ENCODE assay signal across 26 cellular contexts in genomic region chr13:75383064-75383715, GRCh38.
"Had no signal": no experiment of that assay in that cellular context is flagged by ENCODE, and none has a peak within 500 bp of the region (broad histone marks: within the 10 kb centered on the region; RNA-seq: fewer than 3 reads in every experiment).

No MANE protein-coding gene starts in this region.

- H3K9ac ChIP-seq: neural progenitor cell had no signal

- H3K4me2 ChIP-seq: hepatocyte, neural progenitor cell had no signal

- H3K4me1 Mint-ChIP-seq: neural progenitor cell; stimulated activated memory B cell treated with anti-CD40 and anti-IgM and Interleukin-4, amounts not matched to agents 10 μg/mL and 1 μg/mL and 100 μg/mL, for 72 hours had no signal

- H3K9me3 ChIP-seq: esophagus squamous epithelium, ovary, right lobe of liver, spleen had no signal

- H3K9me3 Mint-ChIP-seq: natural killer cell treated with Interleukin-12 subunit alpha and Interleukin-12 subunit beta and Interleukin-15 and Interleukin-18, amount 100 ng/mL, for 72 hours; neural progenitor cell; stimulated activated memory B cell treated with anti-CD40 and anti-IgM and Interleukin-4, amounts not matched to agents 10 μg/mL and 1 μg/mL and 100 μg/mL, for 72 hours; stimulated activated naive CD8-positive, alpha-beta T cell treated with anti-CD3 and anti-CD28 coated beads, Interleukin-15, amount 100 ng/mL, for 72 hours had no signal

- H3K27ac Mint-ChIP-seq: natural killer cell treated with Interleukin-12 subunit alpha and Interleukin-12 subunit beta and Interleukin-15 and Interleukin-18, amount 100 ng/mL, for 72 hours; neural progenitor cell; progenitor cell of endocrine pancreas; stimulated activated memory B cell treated with anti-CD40 and anti-IgM and Interleukin-4, amounts not matched to agents 10 μg/mL and 1 μg/mL and 100 μg/mL, for 72 hours; stimulated activated naive CD8-positive, alpha-beta T cell treated with anti-CD3 and anti-CD28 coated beads, Interleukin-15, amount 100 ng/mL, for 72 hours had no signal

- H2AFZ ChIP-seq: hepatocyte, neural progenitor cell had no signal

- H3K27ac ChIP-seq: esophagus squamous epithelium, hepatocyte, neural progenitor cell, ovary, right lobe of liver, spleen had no signal

- H3K27me3 ChIP-seq: esophagus squamous epithelium, hepatocyte, neural progenitor cell, ovary, right lobe of liver, spleen had no signal

- H3K4me3 ChIP-seq: esophagus squamous epithelium, hepatocyte, lung, neural progenitor cell, ovary, right lobe of liver had no signal

- H3K27me3 Mint-ChIP-seq: progenitor cell of endocrine pancreas; stimulated activated memory B cell treated with anti-CD40 and anti-IgM and Interleukin-4, amounts not matched to agents 10 μg/mL and 1 μg/mL and 100 μg/mL, for 72 hours; stimulated activated naive CD8-positive, alpha-beta T cell treated with anti-CD3 and anti-CD28 coated beads, Interleukin-15, amount 100 ng/mL, for 72 hours had no signal

- H3K4me1 ChIP-seq: esophagus squamous epithelium, spleen had no signal

- ATAC-seq: left cardiac atrium; left ventricle myocardium superior; natural killer cell treated with Interleukin-12 subunit alpha and Interleukin-12 subunit beta and Interleukin-15 and Interleukin-18, amount 100 ng/mL, for 72 hours; stimulated activated memory B cell treated with anti-CD40 and anti-IgM and Interleukin-4, amounts not matched to agents 10 μg/mL and 1 μg/mL and 100 μg/mL, for 72 hours; stimulated activated naive CD8-positive, alpha-beta T cell treated with anti-CD3 and anti-CD28 coated beads, Interleukin-15, amount 100 ng/mL, for 72 hours had no signal

- DNase-seq: effector memory CD4-positive, alpha-beta T cell; esophagus squamous epithelium; foreskin fibroblast; head of caudate nucleus; kidney; left cardiac atrium; left ventricle myocardium superior; mesenchymal stem cell; midbrain; nucleus accumbens; ovary; right lobe of liver; spleen; stimulated activated CD4-positive, alpha-beta T cell treated with anti-CD3 and anti-CD28 coated beads, Interleukin-15, amount 100 ng/mL, for 24 hours; stimulated activated CD4-positive, alpha-beta T cell treated with anti-CD3 and anti-CD28 coated beads, Interleukin-1b, Interleukin-23, amount 100 ng/mL, for 48 hours; stimulated activated CD4-positive, alpha-beta T cell treated with anti-CD3 and anti-CD28 coated beads, Interleukin-4, amount 100 ng/mL, for 24 hours; stimulated activated naive CD8-positive, alpha-beta T cell treated with anti-CD3 and anti-CD28 coated beads, Interleukin-15, amount 100 ng/mL, for 72 hours; substantia nigra; trophoblast cell had no signal

- FAIRE-seq: kidney, urothelium cell line had no signal

- H3K4me3 Mint-ChIP-seq: natural killer cell treated with Interleukin-12 subunit alpha and Interleukin-12 subunit beta and Interleukin-15 and Interleukin-18, amount 100 ng/mL, for 72 hours; neural progenitor cell; stimulated activated memory B cell treated with anti-CD40 and anti-IgM and Interleukin-4, amounts not matched to agents 10 μg/mL and 1 μg/mL and 100 μg/mL, for 72 hours; stimulated activated naive CD8-positive, alpha-beta T cell treated with anti-CD3 and anti-CD28 coated beads, Interleukin-15, amount 100 ng/mL, for 72 hours had no signal

- H3K36me3 ChIP-seq: esophagus squamous epithelium, neural progenitor cell, ovary, right lobe of liver, spleen had no signal

- H3K36me3 Mint-ChIP-seq: natural killer cell treated with Interleukin-12 subunit alpha and Interleukin-12 subunit beta and Interleukin-15 and Interleukin-18, amount 100 ng/mL, for 72 hours; neural progenitor cell; stimulated activated memory B cell treated with anti-CD40 and anti-IgM and Interleukin-4, amounts not matched to agents 10 μg/mL and 1 μg/mL and 100 μg/mL, for 72 hours had no signal
